Comparison of ENCODE assay signal across 9 cellular contexts in the genomic region with DNA sequence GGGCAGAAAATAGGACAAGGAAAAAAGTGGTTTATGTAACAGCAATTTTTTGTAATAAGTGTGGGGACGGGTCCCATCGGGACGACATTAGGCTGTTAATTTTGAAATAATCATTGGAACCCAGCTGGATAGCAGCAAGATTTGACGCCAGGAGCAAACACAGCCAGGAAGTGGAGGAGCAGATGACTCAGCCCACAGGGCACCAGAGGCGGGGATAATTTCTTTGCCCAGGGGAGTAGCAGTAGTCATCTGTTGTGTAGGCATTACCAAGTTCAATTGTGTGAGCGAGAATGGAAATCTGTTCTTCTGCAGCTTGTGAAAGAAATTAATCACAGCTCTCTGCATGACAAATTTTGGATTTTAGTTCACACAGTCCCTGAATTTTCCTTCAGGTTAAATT. TPM values are rescaled to one million over a fixed set of nuclear protein-coding genes. Genes with fewer than 3 reads are reported as not detected.
A peak's percentile ranks its signal among the peaks of the same experiment; 100 is the strongest.
DNase-seq lines count a peak whose midpoint lies in the region; ATAC-seq and TF ChIP-seq lines count a peak whose summit lies in the region.
"Had no signal": no experiment of that assay in that cellular context is flagged by ENCODE, and none has a peak within 500 bp of the region (broad histone marks: within the 10 kb centered on the region; RNA-seq: fewer than 3 reads in every experiment).

No MANE protein-coding gene starts in this region.

- H3K27ac Mint-ChIP-seq in activated T-helper 17 cell treated with anti-CD3 and anti-CD28 coated beads, Interleukin-2, amount 50 U/mL, for 72 hours, result no peak overlapping the region
- H3K27ac Mint-ChIP-seq in activated T-helper 1 cell treated with anti-CD3 and anti-CD28 coated beads, Interleukin-12 subunit alpha, Interleukin-12 subunit beta, Interleukin-2, Interleukin-4 antibody, amounts not matched to agents 30 ng/mL and 10 ng/mL and 1 ng/mL, durations not matched to agents 14 hours and 24 hours and 36 hours, result no peak overlapping the region

- H3K27me3 ChIP-seq in heart left ventricle (no peaks in the 10 kb centered on the region), psoas muscle (ENCODE audit: insufficient read depth in 3 of 3, low read length in 2 of 3) (no peaks in the 10 kb centered on the region), WERI-Rb-1 (ENCODE audit: insufficient read depth, low read depth, severe bottlenecking) (no peaks in the 10 kb centered on the region)

- DNase-seq in EH (ENCODE audit: low read depth), result peak; percentile 85
- peak; percentile 94 for DNase-seq in M059J (ENCODE audit: low read depth)
- DNase-seq in heart left ventricle, result peak; percentile 69 to 80 (median 75)
- peak; percentile 78 to 87 for DNase-seq in psoas muscle
- DNase-seq in WERI-Rb-1, result no peak
- DNase-seq in activated T-helper 1 cell treated with anti-CD3 and anti-CD28 coated beads, Interleukin-12 subunit alpha, Interleukin-12 subunit beta, Interleukin-2, Interleukin-4 antibody, amounts not matched to agents 30 ng/mL and 10 ng/mL and 1 ng/mL, durations not matched to agents 14 hours and 24 hours and 36 hours (ENCODE audit: low spot score), result no peak
- no peak for DNase-seq in SKM-1 (lab: John Stamatoyannopoulos, UW; ENCODE audit: unreplicated experiment)

- H3K4me1 ChIP-seq in heart left ventricle (peaks cover 0 to 31% (median 16%) of the 10 kb centered on the region in 12 donors), psoas muscle (peaks cover 15% of the 10 kb centered on the region)

- H3K4me1 Mint-ChIP-seq in activated T-helper 17 cell treated with anti-CD3 and anti-CD28 coated beads, Interleukin-2, amount 50 U/mL, for 72 hours, result no peaks in the 10 kb centered on the region
- peaks cover 8% of the 10 kb centered on the region for H3K4me1 Mint-ChIP-seq in activated T-helper 1 cell treated with anti-CD3 and anti-CD28 coated beads, Interleukin-12 subunit alpha, Interleukin-12 subunit beta, Interleukin-2, Interleukin-4 antibody, amounts not matched to agents 30 ng/mL and 10 ng/mL and 1 ng/mL, durations not matched to agents 14 hours and 24 hours and 36 hours (ENCODE audit: low read depth)

- peak; percentile 76 for ATAC-seq in activated T-helper 17 cell treated with anti-CD3 and anti-CD28 coated beads, Interleukin-2, amount 50 U/mL, for 72 hours (replicated peaks)
- ATAC-seq in heart left ventricle, result peak; percentile 87 to 97 (median 94)
- ATAC-seq in psoas muscle, result peak; percentile 94 to 98 (median 96)

- H3K9me3 ChIP-seq in heart left ventricle, result no peaks in the 10 kb centered on the region
- H3K9me3 ChIP-seq in psoas muscle, result no peaks in the 10 kb centered on the region
- no peaks in the 10 kb centered on the region for H3K9me3 ChIP-seq in WERI-Rb-1 (ENCODE audit: severe bottlenecking)

- TF ChIP-seq CTCF in heart left ventricle (IDR thresholded peaks at IDR 0.05) (no peak), psoas muscle (IDR thresholded peaks at IDR 0.05) (no peak), WERI-Rb-1 (IDR thresholded peaks at IDR 0.05; ENCODE audit: low read depth, low read length) (no peak)

- H3K36me3 Mint-ChIP-seq in activated T-helper 17 cell treated with anti-CD3 and anti-CD28 coated beads, Interleukin-2, amount 50 U/mL, for 72 hours (ENCODE audit: low read depth), result no peaks in the 10 kb centered on the region
- H3K36me3 Mint-ChIP-seq in activated T-helper 1 cell treated with anti-CD3 and anti-CD28 coated beads, Interleukin-12 subunit alpha, Interleukin-12 subunit beta, Interleukin-2, Interleukin-4 antibody, amounts not matched to agents 30 ng/mL and 10 ng/mL and 1 ng/mL, durations not matched to agents 14 hours and 24 hours and 36 hours (ENCODE audit: low read depth), result no peaks in the 10 kb centered on the region

- no peaks in the 10 kb centered on the region for H3K9me3 Mint-ChIP-seq in activated T-helper 17 cell treated with anti-CD3 and anti-CD28 coated beads, Interleukin-2, amount 50 U/mL, for 72 hours
- H3K9me3 Mint-ChIP-seq in activated T-helper 1 cell treated with anti-CD3 and anti-CD28 coated beads, Interleukin-12 subunit alpha, Interleukin-12 subunit beta, Interleukin-2, Interleukin-4 antibody, amounts not matched to agents 30 ng/mL and 10 ng/mL and 1 ng/mL, durations not matched to agents 14 hours and 24 hours and 36 hours, result no peaks in the 10 kb centered on the region

- no peak overlapping the region for H3K4me3 ChIP-seq in heart left ventricle
- H3K4me3 ChIP-seq in psoas muscle, result no peak overlapping the region
- H3K4me3 ChIP-seq in WERI-Rb-1 (ENCODE audit: low read depth, low read length), result no peak overlapping the region

- H3K4me3 Mint-ChIP-seq in activated T-helper 17 cell treated with anti-CD3 and anti-CD28 coated beads, Interleukin-2, amount 50 U/mL, for 72 hours, result no peak overlapping the region
- no peak overlapping the region for H3K4me3 Mint-ChIP-seq in activated T-helper 1 cell treated with anti-CD3 and anti-CD28 coated beads, Interleukin-12 subunit alpha, Interleukin-12 subunit beta, Interleukin-2, Interleukin-4 antibody, amounts not matched to agents 30 ng/mL and 10 ng/mL and 1 ng/mL, durations not matched to agents 14 hours and 24 hours and 36 hours

- peak overlapping the region in 11 of 12 donors; percentile 44 to 78 (median 63) for H3K27ac ChIP-seq in heart left ventricle
- H3K27ac ChIP-seq in psoas muscle, result peak overlapping the region; percentile 75
- H3K27ac ChIP-seq in WERI-Rb-1, result no peak overlapping the region
- H3K27ac ChIP-seq: KMS-11 had no signal

- no peak for TF ChIP-seq POLR2A in heart left ventricle (IDR thresholded peaks at IDR 0.05)

- WGBS in heart left ventricle, 4 donors, result 16 to 35% (median 18%) methylated on average over 6 of the region's 6 CpGs
- WGBS in psoas muscle, 3 donors, result 9 to 20% (median 10%) methylated on average over 6 of the region's 6 CpGs

- intact Hi-C loops in heart left ventricle (cut with DNase I) (loop anchor here in 1 of 10 donors (5.0 kb wide), 1 partner anchor 43 kb away; no protein-coding TSS in a partner anchor), psoas muscle (cut with DNase I) (loop anchor here in 1 of 2 donors (5.0 kb wide), 1 partner anchor 43 kb away; no protein-coding TSS in a partner anchor)
- intact Hi-C loops in activated T-helper 1 cell treated with anti-CD3 and anti-CD28 coated beads, Interleukin-12 subunit alpha, Interleukin-12 subunit beta, Interleukin-2, Interleukin-4 antibody, amounts not matched to agents 30 ng/mL and 10 ng/mL and 1 ng/mL, durations not matched to agents 14 hours and 24 hours and 36 hours (cut with micrococcal nuclease), result no loop called here

- no peaks in the 10 kb centered on the region for H3K27me3 Mint-ChIP-seq in activated T-helper 17 cell treated with anti-CD3 and anti-CD28 coated beads, Interleukin-2, amount 50 U/mL, for 72 hours
- no peaks in the 10 kb centered on the region for H3K27me3 Mint-ChIP-seq in activated T-helper 1 cell treated with anti-CD3 and anti-CD28 coated beads, Interleukin-12 subunit alpha, Interleukin-12 subunit beta, Interleukin-2, Interleukin-4 antibody, amounts not matched to agents 30 ng/mL and 10 ng/mL and 1 ng/mL, durations not matched to agents 14 hours and 24 hours and 36 hours (ENCODE audit: insufficient read depth)

- H3K36me3 ChIP-seq in heart left ventricle (no peaks in the 10 kb centered on the region), psoas muscle (ENCODE audit: insufficient read depth in 1 of 2, low read depth in 1 of 2) (no peaks in the 10 kb centered on the region), WERI-Rb-1 (no peaks in the 10 kb centered on the region)

RNA-seq across cellular contexts. Expression of a gene that starts 22.6 kb away (rescaled TPM):
- 56.6 and 59.6 TPM in 2 replicates for total RNA-seq in M059J (2014; rRNA removed; shearing (Covaris generic))
- not detected for total RNA-seq in activated T-helper 17 cell treated with anti-CD3 and anti-CD28 coated beads, Interleukin-2, amount 50 U/mL, for 72 hours
- total RNA-seq in heart left ventricle (10 to 100 TPM; 44.2 to 76.5 (median 59.1) TPM), psoas muscle (10 to 100 TPM; 18.9 to 33.4 (median 25.1) TPM)
- polyA plus RNA-seq in heart left ventricle (10 to 100 TPM; 15.0 to 15.7 TPM), psoas muscle (1 to 10 TPM; 4.4 to 9.6 (median 5.5) TPM)
- not detected in 2 replicates for total RNA-seq in activated T-helper 1 cell treated with anti-CD3 and anti-CD28 coated beads, Interleukin-12 subunit alpha, Interleukin-12 subunit beta, Interleukin-2, Interleukin-4 antibody, amounts not matched to agents 30 ng/mL and 10 ng/mL and 1 ng/mL, durations not matched to agents 14 hours and 24 hours and 36 hours

Comparison
In these comparisons a context has a peak if more than half of its experiments do, and no peak if none do; other contexts are left out.
1. DNase-seq: peak in EH (single experiment), M059J (single experiment), heart left ventricle (5 of 5) and psoas muscle (2 of 2); none in WERI-Rb-1 (single experiment), activated T-helper 1 cell treated with anti-CD3 and anti-CD28 coated beads, Interleukin-12 subunit alpha, Interleukin-12 subunit beta, Interleukin-2, Interleukin-4 antibody, amounts not matched to agents 30 ng/mL and 10 ng/mL and 1 ng/mL, durations not matched to agents 14 hours and 24 hours and 36 hours (single experiment) and SKM-1 (single experiment).
2. RNA of a gene that starts 22.6 kb away (total RNA-seq): 56.6 to 59.6 TPM in M059J, 44.2 to 76.5 TPM in heart left ventricle and 18.9 to 33.4 TPM in psoas muscle; not detected in activated T-helper 17 cell treated with anti-CD3 and anti-CD28 coated beads, Interleukin-2, amount 50 U/mL, for 72 hours and not detected in activated T-helper 1 cell treated with anti-CD3 and anti-CD28 coated beads, Interleukin-12 subunit alpha, Interleukin-12 subunit beta, Interleukin-2, Interleukin-4 antibody, amounts not matched to agents 30 ng/mL and 10 ng/mL and 1 ng/mL, durations not matched to agents 14 hours and 24 hours and 36 hours; every median in the first group is over 10 times any median in the second.
3. Peak in every context shown above with its lines, with median percentiles within 50 percentile points of each other: ATAC-seq.